Comparison of ENCODE assay signal across 8 cellular contexts in genomic region chrX:129843459-129844306, GRCh38. TPM values are rescaled to one million over a fixed set of nuclear protein-coding genes. Genes with fewer than 3 reads are reported as not detected.
A peak's percentile ranks its signal among the peaks of the same experiment; 100 is the strongest.
DNase-seq lines count a peak whose midpoint lies in the region; ATAC-seq and TF ChIP-seq lines count a peak whose summit lies in the region.

Gene ZDHHC9 (minus strand): TSS chrX:129843886. CDS start chrX:129841945, 1,941 bp downstream.

- H3K27ac ChIP-seq in thoracic aorta, result peak within 1 kb of the TSS; percentile 76 to 85

- intact Hi-C loops in head of caudate nucleus (cut with DNase I), result no loop called here

- H3K9me3 ChIP-seq in thoracic aorta, result no peaks in the 10 kb centered on the region

- H3K27ac Mint-ChIP-seq in activated naive CD8-positive, alpha-beta T cell treated with anti-CD3 and anti-CD28 coated beads for 36 hours, result peak within 1 kb of the TSS; percentile 83
- peak within 1 kb of the TSS; percentile 93 for H3K27ac Mint-ChIP-seq in osteocyte (ENCODE audit: unreplicated experiment)

- H3K4me1 ChIP-seq in thoracic aorta (ENCODE audit: control insufficient read depth in 1 of 2, low read depth in 2 of 2), result peaks cover 0 to 13% of the 10 kb centered on the region in 2 donors

- no peaks in the 10 kb centered on the region for H3K9me3 Mint-ChIP-seq in activated naive CD8-positive, alpha-beta T cell treated with anti-CD3 and anti-CD28 coated beads for 36 hours
- H3K9me3 Mint-ChIP-seq in osteocyte (ENCODE audit: unreplicated experiment), result no peaks in the 10 kb centered on the region

- CTCF ChIA-PET in GM10248 (lab: Yijun Ruan, JAX), result no interaction called here

- H3K27me3 Mint-ChIP-seq in activated naive CD8-positive, alpha-beta T cell treated with anti-CD3 and anti-CD28 coated beads for 36 hours, result no peaks in the 10 kb centered on the region
- peaks cover 9% of the 10 kb centered on the region for H3K27me3 Mint-ChIP-seq in osteocyte (ENCODE audit: unreplicated experiment)

- H3K4me3 ChIP-seq in thoracic aorta, result peak within 1 kb of the TSS; percentile 85

- ATAC-seq in HG02623 (IDR thresholded peaks at IDR 0.05; ENCODE audit: unreplicated experiment) (peak; percentile 98), thoracic aorta (ENCODE audit: insufficient number of reproducible peaks, low FRiP score, low read depth) (peak; percentile 68)

- H3K36me3 Mint-ChIP-seq in activated naive CD8-positive, alpha-beta T cell treated with anti-CD3 and anti-CD28 coated beads for 36 hours, result peaks cover 7% of the 10 kb centered on the region
- H3K36me3 Mint-ChIP-seq in osteocyte (ENCODE audit: unreplicated experiment), result no peaks in the 10 kb centered on the region

- peak within 1 kb of the TSS; percentile 86 for H3K4me3 Mint-ChIP-seq in activated naive CD8-positive, alpha-beta T cell treated with anti-CD3 and anti-CD28 coated beads for 36 hours
- H3K4me3 Mint-ChIP-seq in osteocyte (ENCODE audit: unreplicated experiment), result peak within 1 kb of the TSS; percentile 89

- H3K4me1 Mint-ChIP-seq in activated naive CD8-positive, alpha-beta T cell treated with anti-CD3 and anti-CD28 coated beads for 36 hours, result peaks cover 34% of the 10 kb centered on the region
- H3K4me1 Mint-ChIP-seq in osteocyte (ENCODE audit: unreplicated experiment), result peaks cover 18% of the 10 kb centered on the region

- no peaks in the 10 kb centered on the region for H3K36me3 ChIP-seq in thoracic aorta

- POLR2A ChIA-PET in GM10248 (lab: Yijun Ruan, JAX), result interaction anchor here (0.6 kb wide), 1 partner anchor 358 kb away, joined by 9 read pairs; no protein-coding TSS in a partner anchor

- DNase-seq in GM10248 (ENCODE audit: extremely low spot score), result peak; percentile 89
- DNase-seq in NCI-H1105 (lab: John Stamatoyannopoulos, UW), result peak; percentile 84
- DNase-seq in SKM-1 (lab: John Stamatoyannopoulos, UW; ENCODE audit: unreplicated experiment), result peak; percentile 57
- DNase-seq in activated naive CD8-positive, alpha-beta T cell treated with anti-CD3 and anti-CD28 coated beads for 36 hours, result peak; percentile 88
- peak; percentile 83 to 97 (median 92) for DNase-seq in head of caudate nucleus
- peak; percentile 95 for DNase-seq in osteocyte (ENCODE audit: extremely low spot score, unreplicated experiment)
- DNase-seq in thoracic aorta (ENCODE audit: low spot score), result peak; percentile 49

- TF ChIP-seq CTCF in GM10248 (IDR thresholded peaks at IDR 0.05; ENCODE audit: control extremely low read depth, extremely low read depth, low read depth, missing control alignments) (no peak), osteocyte (IDR thresholded peaks at IDR 0.05) (no peak), thoracic aorta (IDR thresholded peaks at IDR 0.05) (no peak)

- H3K27me3 ChIP-seq in thoracic aorta (replicated peaks; ENCODE audit: insufficient read depth), result no peaks in the 10 kb centered on the region

RNA-seq across cellular contexts. Expression of gene ZDHHC9, which starts in this region (rescaled TPM):
- 10 to 100 TPM; 10.9 to 12.8 TPM for total RNA-seq in activated naive CD8-positive, alpha-beta T cell treated with anti-CD3 and anti-CD28 coated beads for 36 hours
- total RNA-seq in osteocyte (29.3 and 32.2 TPM in 2 replicates), thoracic aorta (10 to 100 TPM; 18.3 to 38.4 TPM)

Comparison
In these comparisons a context has a peak if more than half of its experiments do, and no peak if none do; other contexts are left out.
1. Peak in every context shown above with its lines: DNase-seq, ATAC-seq, H3K4me3 ChIP-seq and H3K27ac ChIP-seq.